13 cellular contexts compared by ENCODE assay signal in genomic region chrX:68997911-68998310, GRCh38.
DNase-seq lines count a peak whose midpoint lies in the region; ATAC-seq, FAIRE-seq and TF ChIP-seq lines count a peak whose summit lies in the region.
"Had no signal": no experiment of that assay in that cellular context is flagged by ENCODE, and none has a peak within 500 bp of the region (broad histone marks: within the 10 kb centered on the region; RNA-seq: fewer than 3 reads in every experiment).

No MANE protein-coding gene starts in this region.

- H3K27me3 Mint-ChIP-seq in astrocyte (ENCODE audit: low read depth, unreplicated experiment): peaks cover 12% of the 10 kb centered on the region

- H3K36me3 Mint-ChIP-seq in astrocyte (ENCODE audit: low read depth, unreplicated experiment): no peaks in the 10 kb centered on the region
- H3K36me3 Mint-ChIP-seq: stimulated activated naive B cell treated with anti-CD40 and anti-IgM and Interleukin-4, amounts not matched to agents 10 μg/mL and 1 μg/mL and 100 μg/mL, for 72 hours had no signal

- peak; percentile 51 for ATAC-seq in gastroesophageal sphincter
- ATAC-seq: stimulated activated naive B cell treated with anti-CD40 and anti-IgM and Interleukin-4, amounts not matched to agents 10 μg/mL and 1 μg/mL and 100 μg/mL, for 72 hours had no signal

- TF ChIP-seq CTCF in AG10803 (conservative IDR thresholded peaks at IDR 0.05; ENCODE audit: low read length) (no peak), astrocyte (IDR thresholded peaks at IDR 0.05; ENCODE audit: insufficient read depth, low read depth, low read length) (no peak), gastroesophageal sphincter (IDR thresholded peaks at IDR 0.05) (no peak), ovary (IDR thresholded peaks at IDR 0.05) (no peak)

- H3K9me3 ChIP-seq in astrocyte (ENCODE audit: insufficient read depth, low read depth, low read length) (no peaks in the 10 kb centered on the region), gastroesophageal sphincter (no peaks in the 10 kb centered on the region), ovary (no peaks in the 10 kb centered on the region), SJCRH30 (replicated peaks) (no peaks in the 10 kb centered on the region)

- no peaks in the 10 kb centered on the region for H4K20me1 ChIP-seq in astrocyte (ENCODE audit: insufficient read depth, low read length)

- intact Hi-C loops in ovary (cut with DNase I): no loop called here

- 0 to 20% methylated on average over 1 to 2 of the region's 2 CpGs for WGBS in gastroesophageal sphincter (ENCODE audit: low coverage in 1 of 2), 2 donors
- 14 to 26% (median 23%) methylated on average over 2 of the region's 2 CpGs for WGBS in ovary, 3 donors

- H3K4me1 Mint-ChIP-seq in astrocyte (ENCODE audit: low read depth, unreplicated experiment): no peaks in the 10 kb centered on the region
- H3K4me1 Mint-ChIP-seq: stimulated activated naive B cell treated with anti-CD40 and anti-IgM and Interleukin-4, amounts not matched to agents 10 μg/mL and 1 μg/mL and 100 μg/mL, for 72 hours had no signal

- H3K27ac ChIP-seq in astrocyte (ENCODE audit: low read depth, low read length) (peak overlapping the region; percentile 38), gastroesophageal sphincter (peak overlapping the region in 3 of 4 donors; percentile 66 to 74 (median 72)), ovary (no peak overlapping the region), SJCRH30 (no peak overlapping the region)

- FAIRE-seq in astrocyte (lab: Jason Lieb, UNC): peak; percentile 43

- H3K9ac ChIP-seq in astrocyte (ENCODE audit: low read length): no peak overlapping the region

- DNase-seq in AG10803 (ENCODE audit: low read depth): peak; percentile 63
- peak; percentile 73 for DNase-seq in astrocyte (ENCODE audit: low read depth)
- peak; percentile 70 to 77 (median 74) for DNase-seq in ovary
- DNase-seq in ureter (ENCODE audit: low spot score): no peak
- DNase-seq in NCI-H1694 treated with DMSO at 0.1 percent for 48 hours (lab: John Stamatoyannopoulos, UW): no peak
- no peak for DNase-seq in HuH-7.5 (ENCODE audit: low spot score)
- no peak for DNase-seq in SJCRH30
- DNase-seq: activated CD4-positive, CD25-positive, alpha-beta regulatory T cell; NCI-H1092; NCI-H526; nephron progenitor cell; stimulated activated naive B cell treated with anti-CD40 and anti-IgM and Interleukin-4, amounts not matched to agents 10 μg/mL and 1 μg/mL and 100 μg/mL, for 72 hours had no signal

- no peaks in the 10 kb centered on the region for H3K79me2 ChIP-seq in astrocyte (ENCODE audit: insufficient read depth, low read length)

- H2AFZ ChIP-seq in astrocyte (ENCODE audit: low read depth, low read length): no peak overlapping the region

- H3K27ac Mint-ChIP-seq in astrocyte (ENCODE audit: unreplicated experiment): no peak overlapping the region
- H3K27ac Mint-ChIP-seq: nephron progenitor cell; stimulated activated naive B cell treated with anti-CD40 and anti-IgM and Interleukin-4, amounts not matched to agents 10 μg/mL and 1 μg/mL and 100 μg/mL, for 72 hours had no signal

- H3K9me3 Mint-ChIP-seq in astrocyte (ENCODE audit: unreplicated experiment): peaks cover 7% of the 10 kb centered on the region
- H3K9me3 Mint-ChIP-seq: stimulated activated naive B cell treated with anti-CD40 and anti-IgM and Interleukin-4, amounts not matched to agents 10 μg/mL and 1 μg/mL and 100 μg/mL, for 72 hours had no signal

- H3K4me2 ChIP-seq in astrocyte (ENCODE audit: low read length): no peak overlapping the region

- H3K36me3 ChIP-seq in astrocyte (ENCODE audit: insufficient read depth, low read length) (no peaks in the 10 kb centered on the region), gastroesophageal sphincter (no peaks in the 10 kb centered on the region), ovary (no peaks in the 10 kb centered on the region), SJCRH30 (no peaks in the 10 kb centered on the region)

- TF ChIP-seq POLR2A in gastroesophageal sphincter (IDR thresholded peaks at IDR 0.05): no peak
- TF ChIP-seq POLR2A in ovary (IDR thresholded peaks at IDR 0.05): no peak

- H3K27me3 ChIP-seq in astrocyte (ENCODE audit: insufficient read depth, low read length) (no peaks in the 10 kb centered on the region), gastroesophageal sphincter (no peaks in the 10 kb centered on the region), ovary (no peaks in the 10 kb centered on the region), SJCRH30 (no peaks in the 10 kb centered on the region)

- H3K4me3 Mint-ChIP-seq in astrocyte (ENCODE audit: unreplicated experiment): no peak overlapping the region
- H3K4me3 Mint-ChIP-seq: nephron progenitor cell; stimulated activated naive B cell treated with anti-CD40 and anti-IgM and Interleukin-4, amounts not matched to agents 10 μg/mL and 1 μg/mL and 100 μg/mL, for 72 hours had no signal

- TF ChIP-seq EP300 in gastroesophageal sphincter (IDR thresholded peaks at IDR 0.05) (no peak), ovary (IDR thresholded peaks at IDR 0.05) (no peak)

- H3K4me1 ChIP-seq in astrocyte (ENCODE audit: insufficient read depth, low read length) (peaks cover 20% of the 10 kb centered on the region), gastroesophageal sphincter (peaks cover 0 to 34% (median 17%) of the 10 kb centered on the region in 3 donors), ovary (ENCODE audit: insufficient read depth) (peaks cover 13% of the 10 kb centered on the region), SJCRH30 (no peaks in the 10 kb centered on the region)

- H3K4me3 ChIP-seq in AG10803 (ENCODE audit: low read length) (no peak overlapping the region), astrocyte (ENCODE audit: insufficient read depth, low read depth, low read length) (no peak overlapping the region), gastroesophageal sphincter (no peak overlapping the region), ovary (no peak overlapping the region), SJCRH30 (no peak overlapping the region)

Comparison
In these comparisons a context has a peak if more than half of its experiments do, and no peak if none do; other contexts are left out.
1. DNase-seq: peak in AG10803 (single experiment), astrocyte (single experiment) and ovary (5 of 5); none in ureter (single experiment), NCI-H1694 treated with DMSO at 0.1 percent for 48 hours (single experiment), HuH-7.5 (single experiment) and SJCRH30 (0 of 2).
2. H3K27ac ChIP-seq: peak in astrocyte (single experiment) and gastroesophageal sphincter (3 of 4); none in ovary (0 of 2) and SJCRH30 (single experiment).